8 cellular contexts compared by ENCODE assay signal in genomic region chr5:1593785-1594335, GRCh38.
A peak's percentile ranks its signal among the peaks of the same experiment; 100 is the strongest.
DNase-seq lines count a peak whose midpoint lies in the region; ATAC-seq, FAIRE-seq and TF ChIP-seq lines count a peak whose summit lies in the region.
"Not testable (repeated sequence)": the region's sequence is repeated elsewhere in the genome, so short reads cannot be mapped to it uniquely, and the experiment has no call there.

No MANE protein-coding gene starts in this region.

- not testable (repeated sequence) for H3K27me3 ChIP-seq in ACC112 (ENCODE audit: insufficient read depth, low read length); OCI-LY3 (ENCODE audit: low read depth, low read length); lower lobe of right lung (ENCODE audit: low read depth); gastrocnemius medialis

- peak; percentile 7 for DNase-seq in GM19239 (ENCODE audit: insufficient read length, low spot score)
- not testable (repeated sequence) for DNase-seq in activated naive CD8-positive, alpha-beta T cell treated with anti-CD3 and anti-CD28 coated beads, Interleukin-2, amount 50 U/mL, for 24 hours; fibroblast of mammary gland (ENCODE audit: low read depth); lower lobe of right lung; gastrocnemius medialis

- H3K27me3 Mint-ChIP-seq in activated naive CD8-positive, alpha-beta T cell treated with anti-CD3 and anti-CD28 coated beads, Interleukin-2, amount 50 U/mL, for 24 hours: not testable (repeated sequence)

- H3K27ac ChIP-seq in ACC112 (ENCODE audit: low read depth, low read length): not testable (repeated sequence)
- H3K27ac ChIP-seq in OCI-LY3 (ENCODE audit: low read length): peak overlapping the region; percentile 55
- H3K27ac ChIP-seq in lower lobe of right lung: peak overlapping the region; percentile 81
- peak overlapping the region in 2 of 4 donors; percentile 27 to 48 for H3K27ac ChIP-seq in gastrocnemius medialis

- peak overlapping the region; percentile 93 for H3K4me3 ChIP-seq in ACC112 (ENCODE audit: low read depth, low read length)
- peak overlapping the region; percentile 88 for H3K4me3 ChIP-seq in OCI-LY3 (ENCODE audit: low read length)
- H3K4me3 ChIP-seq in fibroblast of mammary gland (ENCODE audit: control insufficient read depth, low read depth, low read length): peak overlapping the region; percentile 9
- H3K4me3 ChIP-seq in lower lobe of right lung: peak overlapping the region; percentile 60
- H3K4me3 ChIP-seq in gastrocnemius medialis: peak overlapping the region; percentile 38 to 56 (median 53)

- in situ Hi-C loops in gastrocnemius medialis (cut with MboI; ENCODE audit: low sequenced_read_pairs in 4 of 4): not testable (repeated sequence)

- H3K4me1 Mint-ChIP-seq in activated naive CD8-positive, alpha-beta T cell treated with anti-CD3 and anti-CD28 coated beads, Interleukin-2, amount 50 U/mL, for 24 hours: peaks cover 16% of the 10 kb centered on the region

- peaks cover 13% of the 10 kb centered on the region for H3K36me3 Mint-ChIP-seq in activated naive CD8-positive, alpha-beta T cell treated with anti-CD3 and anti-CD28 coated beads, Interleukin-2, amount 50 U/mL, for 24 hours (ENCODE audit: low read depth)

- H4K20me1 ChIP-seq in OCI-LY3 (ENCODE audit: insufficient read depth, low read length): not testable (repeated sequence)

- H3K4me3 Mint-ChIP-seq in activated naive CD8-positive, alpha-beta T cell treated with anti-CD3 and anti-CD28 coated beads, Interleukin-2, amount 50 U/mL, for 24 hours: peak overlapping the region; percentile 84

- peak overlapping the region; percentile 95 for H2AFZ ChIP-seq in ACC112 (ENCODE audit: low read length, unreplicated experiment)
- not testable (repeated sequence) for H2AFZ ChIP-seq in OCI-LY3 (ENCODE audit: low read depth, low read length)

- peak overlapping the region; percentile 52 for H3K4me2 ChIP-seq in OCI-LY3 (ENCODE audit: low read length)

- peak overlapping the region; percentile 68 for H3K27ac Mint-ChIP-seq in activated naive CD8-positive, alpha-beta T cell treated with anti-CD3 and anti-CD28 coated beads, Interleukin-2, amount 50 U/mL, for 24 hours

- H3K4me1 ChIP-seq in ACC112 (ENCODE audit: control insufficient read depth, insufficient read depth, low read length, unreplicated experiment); OCI-LY3 (ENCODE audit: low read length); gastrocnemius medialis: not testable (repeated sequence)
- H3K4me1 ChIP-seq in lower lobe of right lung: peaks cover 12% of the 10 kb centered on the region

- not testable (repeated sequence) for TF ChIP-seq CTCF in OCI-LY3 (IDR thresholded peaks at IDR 0.05; ENCODE audit: low read depth, low read length); fibroblast of mammary gland (conservative IDR thresholded peaks at IDR 0.05; ENCODE audit: control insufficient read depth, insufficient read depth, low read depth, low read length); lower lobe of right lung (IDR thresholded peaks at IDR 0.05); gastrocnemius medialis (IDR thresholded peaks at IDR 0.05 in 4 of 5, conservative IDR thresholded peaks at IDR 0.05 in 1 of 5)

- TF ChIP-seq POLR2A in gastrocnemius medialis (IDR thresholded peaks at IDR 0.05): not testable (repeated sequence)

- not testable (repeated sequence) for H3K9me3 Mint-ChIP-seq in activated naive CD8-positive, alpha-beta T cell treated with anti-CD3 and anti-CD28 coated beads, Interleukin-2, amount 50 U/mL, for 24 hours

- peak overlapping the region; percentile 83 for H3K9ac ChIP-seq in OCI-LY3 (ENCODE audit: low read length)

- H3K36me3 ChIP-seq in ACC112 (ENCODE audit: insufficient read depth, low read length); OCI-LY3 (replicated peaks; ENCODE audit: low read depth, low read length); lower lobe of right lung; gastrocnemius medialis: not testable (repeated sequence)

- not testable (repeated sequence) for H3K79me2 ChIP-seq in ACC112 (ENCODE audit: control insufficient read depth, insufficient read depth, low read length, unreplicated experiment)
- peaks cover 24% of the 10 kb centered on the region for H3K79me2 ChIP-seq in OCI-LY3 (ENCODE audit: low read length)

- intact Hi-C loops in lower lobe of right lung (cut with DNase I): not testable (repeated sequence)
- intact Hi-C loops in gastrocnemius medialis (cut with DNase I; ENCODE audit: low total_unique reads): loop anchor here (5.0 kb wide), 1 partner anchor 1122 kb away; no protein-coding TSS in a partner anchor

- not testable (repeated sequence) for FAIRE-seq in GM19239 (lab: Jason Lieb, UNC)

- ATAC-seq in HG02885 (IDR thresholded peaks at IDR 0.05; ENCODE audit: poor library complexity, unreplicated experiment) (peak; percentile 2), lower lobe of right lung (peak; percentile 3 to 34)
- ATAC-seq in activated naive CD8-positive, alpha-beta T cell treated with anti-CD3 and anti-CD28 coated beads, Interleukin-2, amount 50 U/mL, for 24 hours; gastrocnemius medialis: not testable (repeated sequence)

- H3K9me3 ChIP-seq in OCI-LY3 (ENCODE audit: insufficient read depth, low read length); lower lobe of right lung; gastrocnemius medialis: not testable (repeated sequence)

Comparison
In these comparisons a context has a peak if more than half of its experiments do, and no peak if none do; other contexts are left out.
1. H3K4me3 ChIP-seq: peak in every context shown above with its lines; median percentile 93 in ACC112; 88 in OCI-LY3; 60 in lower lobe of right lung; 53 in gastrocnemius medialis; 9 in fibroblast of mammary gland.